ENCODE assay signal across 9 cellular contexts in genomic region chr2:29293830-29294438, GRCh38.
A peak's percentile ranks its signal among the peaks of the same experiment; 100 is the strongest.
DNase-seq lines count a peak whose midpoint lies in the region; ATAC-seq and TF ChIP-seq lines count a peak whose summit lies in the region.
"Had no signal": no experiment of that assay in that cellular context is flagged by ENCODE, and none has a peak within 500 bp of the region (broad histone marks: within the 10 kb centered on the region; RNA-seq: fewer than 3 reads in every experiment).

No MANE protein-coding gene starts in this region.

- H3K27ac Mint-ChIP-seq in nephron progenitor cell = no peak overlapping the region

- no peaks in the 10 kb centered on the region for H3K36me3 ChIP-seq in BE2C

- TF ChIP-seq CTCF in GM20000 (IDR thresholded peaks at IDR 0.05; ENCODE audit: extremely low read depth, missing control alignments) (no peak), nephron progenitor cell (IDR thresholded peaks at IDR 0.05) (no peak), BE2C (IDR thresholded peaks at IDR 0.05; ENCODE audit: low read depth, low read length) (no peak)

- H3K4me3 ChIP-seq in BE2C (ENCODE audit: low read depth, low read length) = no peak overlapping the region

- no peak overlapping the region for H3K4me3 Mint-ChIP-seq in nephron progenitor cell

- H3K4me1 ChIP-seq in BE2C = peaks cover 17% of the 10 kb centered on the region

- no peaks in the 10 kb centered on the region for H3K27me3 ChIP-seq in BE2C

- H3K9me3 Mint-ChIP-seq in nephron progenitor cell = no peaks in the 10 kb centered on the region

- H3K4me1 Mint-ChIP-seq in nephron progenitor cell = no peaks in the 10 kb centered on the region

- H3K27me3 Mint-ChIP-seq in nephron progenitor cell (ENCODE audit: low read depth, poor library complexity) = peaks cover 53% of the 10 kb centered on the region

- no peak for ATAC-seq in HG02852 (IDR thresholded peaks at IDR 0.05; ENCODE audit: unreplicated experiment)
- ATAC-seq in HG03442 (IDR thresholded peaks at IDR 0.05; ENCODE audit: unreplicated experiment) = no peak

- H3K9me3 ChIP-seq in BE2C = no peaks in the 10 kb centered on the region

- peak; percentile 31 for DNase-seq in GM20000 (ENCODE audit: low spot score)
- peak; percentile 13 for DNase-seq in NCI-H226
- DNase-seq in dedifferentiated amniotic fluid mesenchymal stem cell (ENCODE audit: extremely low spot score) = peak; percentile 22
- peak; percentile 85 for DNase-seq in nephron progenitor cell
- no peak for DNase-seq in NCI-H2107 treated with DMSO at 0.1 percent for 48 hours (lab: John Stamatoyannopoulos, UW; ENCODE audit: unreplicated experiment)
- DNase-seq in BE2C = no peak
- DNase-seq: NCI-H2029 treated with DMSO at 0.1 percent for 48 hours had no signal

- H3K36me3 Mint-ChIP-seq in nephron progenitor cell (ENCODE audit: low read depth) = no peaks in the 10 kb centered on the region

Comparison
In these comparisons a context has a peak if more than half of its experiments do, and no peak if none do; other contexts are left out.
1. DNase-seq: peak in GM20000 (single experiment), NCI-H226 (single experiment), dedifferentiated amniotic fluid mesenchymal stem cell (single experiment) and nephron progenitor cell (single experiment); none in NCI-H2107 treated with DMSO at 0.1 percent for 48 hours (single experiment) and BE2C (single experiment).